Comparison of ENCODE assay signal across 1 cellular context in genomic region chr13:21475115-21475514, GRCh38.
TF ChIP-seq lines count a peak whose summit lies in the region.

No MANE protein-coding gene starts in this region.

TF ChIP-seq in GM23338, 12 proteins besides CTCF, POLR2A, EP300 and RAD21 (continued from another document):
- TF ChIP-seq ZNF462 (CRISPR knock-in tag; IDR thresholded peaks at IDR 0.05) (no peak), ZNF331 (CRISPR knock-in tag; IDR thresholded peaks at IDR 0.05; ENCODE audit: low read depth) (no peak), STAT1 (IDR thresholded peaks at IDR 0.05; ENCODE audit: unreplicated experiment) (no peak), EZH2 (IDR thresholded peaks at IDR 0.05; ENCODE audit: low read depth, unreplicated experiment) (no peak), ETS1 (IDR thresholded peaks at IDR 0.05) (no peak)
